Comparison of ENCODE assay signal across 12 cellular contexts in the genomic region with DNA sequence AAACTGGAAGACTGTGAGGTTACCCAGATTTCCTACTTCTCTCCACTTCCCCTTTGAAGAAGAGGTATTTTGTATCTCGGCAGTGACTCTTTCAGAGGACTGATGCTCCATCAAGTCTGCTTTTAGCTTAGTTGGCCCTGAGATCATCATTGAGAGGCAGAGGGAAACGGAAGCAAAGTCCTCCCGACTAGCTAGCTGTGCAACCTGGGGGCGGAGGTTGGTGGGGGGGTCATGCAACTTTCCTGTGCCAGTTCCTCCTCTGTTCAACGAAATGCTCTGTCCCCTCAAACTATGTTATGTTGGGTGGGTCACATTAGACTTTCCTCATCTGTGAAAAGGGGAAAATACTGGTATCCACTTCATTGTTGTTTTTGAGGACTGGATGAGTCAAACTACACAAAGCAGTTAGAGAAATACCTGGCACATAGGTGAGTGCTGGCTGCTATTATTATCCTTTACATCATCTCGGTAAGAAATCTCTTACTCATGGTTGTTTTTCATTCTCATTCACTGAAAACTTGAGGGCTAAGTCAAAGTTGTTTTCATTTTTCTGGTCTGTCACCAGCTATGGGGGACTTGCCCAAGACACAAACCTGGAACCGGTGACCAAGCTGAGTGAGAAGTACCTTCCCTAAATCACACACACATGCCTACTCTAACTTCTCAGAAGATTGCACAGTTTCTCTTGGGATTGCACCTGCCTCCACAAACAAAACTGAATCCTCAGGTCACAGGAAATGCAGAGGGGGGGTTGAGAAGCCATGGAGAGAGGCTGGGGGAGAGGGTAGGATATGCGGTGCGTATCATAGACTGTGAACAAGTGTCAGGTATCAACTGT.
DNase-seq lines count a peak whose midpoint lies in the region; ATAC-seq and TF ChIP-seq lines count a peak whose summit lies in the region.
"Had no signal": no experiment of that assay in that cellular context is flagged by ENCODE, and none has a peak within 500 bp of the region (broad histone marks: within the 10 kb centered on the region; RNA-seq: fewer than 3 reads in every experiment).

No MANE protein-coding gene starts in this region.

- ATAC-seq in heart right ventricle (no peak), Right ventricle myocardium inferior (no peak), HG02885 (IDR thresholded peaks at IDR 0.05; ENCODE audit: poor library complexity, unreplicated experiment) (peak; percentile 62), GM21737 (IDR thresholded peaks at IDR 0.05; ENCODE audit: unreplicated experiment) (no peak)

- H3K9me3 ChIP-seq in heart right ventricle (no peaks in the 10 kb centered on the region), breast epithelium (no peaks in the 10 kb centered on the region), tibial nerve (no peaks in the 10 kb centered on the region), WERI-Rb-1 (ENCODE audit: severe bottlenecking) (no peaks in the 10 kb centered on the region)

- no peaks in the 10 kb centered on the region for H3K9me3 Mint-ChIP-seq in CD14-positive monocyte
- H3K9me3 Mint-ChIP-seq: neural progenitor cell; stimulated activated naive CD8-positive, alpha-beta T cell treated with anti-CD3 and anti-CD28 coated beads, Interleukin-15, Interleukin-2, amounts not matched to agents 100 ng/mL and 50 ng/mL, for 24 hours had no signal

- no peak overlapping the region for H3K4me3 ChIP-seq in heart right ventricle
- H3K4me3 ChIP-seq in breast epithelium: no peak overlapping the region
- no peak overlapping the region for H3K4me3 ChIP-seq in tibial nerve
- no peak overlapping the region for H3K4me3 ChIP-seq in WERI-Rb-1 (ENCODE audit: low read depth, low read length)
- H3K4me3 ChIP-seq: neural progenitor cell had no signal

- WGBS in heart right ventricle, 2 donors: 75 to 76% methylated on average over 9 of the region's 9 CpGs
- WGBS in tibial nerve, 2 donors: 78 to 82% methylated on average over 9 of the region's 9 CpGs

- peaks cover 2 to 30% (median 24%) of the 10 kb centered on the region in 3 donors for H3K27me3 Mint-ChIP-seq in CD14-positive monocyte (ENCODE audit: low read depth in 3 of 3)

- H3K27me3 ChIP-seq in heart right ventricle (peaks cover 0 to 18% (median 0%) of the 10 kb centered on the region in 7 donors), breast epithelium (no peaks in the 10 kb centered on the region), tibial nerve (no peaks in the 10 kb centered on the region), WERI-Rb-1 (ENCODE audit: insufficient read depth, low read depth, severe bottlenecking) (no peaks in the 10 kb centered on the region)
- H3K27me3 ChIP-seq: neural progenitor cell had no signal

- peak overlapping the region in 1 of 2 donors; percentile 7 for H3K4me3 Mint-ChIP-seq in CD14-positive monocyte
- H3K4me3 Mint-ChIP-seq: neural progenitor cell; stimulated activated naive CD8-positive, alpha-beta T cell treated with anti-CD3 and anti-CD28 coated beads, Interleukin-15, Interleukin-2, amounts not matched to agents 100 ng/mL and 50 ng/mL, for 24 hours had no signal

- intact Hi-C loops in heart right ventricle (cut with DNase I): loop anchor here in 1 of 10 donors (10.0 kb wide), 1 partner anchor 427 kb away; no protein-coding TSS in a partner anchor
- intact Hi-C loops in Right ventricle myocardium inferior (cut with DNase I): no loop called here
- intact Hi-C loops in breast epithelium (cut with DNase I; ENCODE audit: low total_unique reads): no loop called here
- intact Hi-C loops in CD14-positive monocyte (cut with micrococcal nuclease): no loop called here

- H3K27ac ChIP-seq in heart right ventricle (peak overlapping the region; percentile 25 to 83 (median 70)), breast epithelium (peak overlapping the region; percentile 39 to 57), tibial nerve (peak overlapping the region; percentile 15 to 74 (median 43)), WERI-Rb-1 (no peak overlapping the region)
- H3K27ac ChIP-seq: neural progenitor cell had no signal

- no peaks in the 10 kb centered on the region for H3K36me3 ChIP-seq in heart right ventricle
- H3K36me3 ChIP-seq in breast epithelium: no peaks in the 10 kb centered on the region
- H3K36me3 ChIP-seq in tibial nerve: no peaks in the 10 kb centered on the region
- peaks cover 4% of the 10 kb centered on the region; the same call in 1 of the 2 replicates for H3K36me3 ChIP-seq in WERI-Rb-1
- H3K36me3 ChIP-seq: neural progenitor cell had no signal

- TF ChIP-seq CTCF in heart right ventricle (IDR thresholded peaks at IDR 0.05) (no peak), breast epithelium (IDR thresholded peaks at IDR 0.05) (no peak), tibial nerve (IDR thresholded peaks at IDR 0.05) (no peak), CD14-positive monocyte (IDR thresholded peaks at IDR 0.05) (no peak), WERI-Rb-1 (IDR thresholded peaks at IDR 0.05; ENCODE audit: low read depth, low read length) (no peak)

- no peaks in the 10 kb centered on the region for H3K36me3 Mint-ChIP-seq in CD14-positive monocyte
- H3K36me3 Mint-ChIP-seq: neural progenitor cell had no signal

- H3K4me1 ChIP-seq in heart right ventricle (peaks cover 0 to 41% (median 32%) of the 10 kb centered on the region in 9 donors), breast epithelium (no peaks in the 10 kb centered on the region), tibial nerve (peaks cover 0 to 41% (median 0%) of the 10 kb centered on the region in 4 donors)

- TF ChIP-seq EP300 in tibial nerve (IDR thresholded peaks at IDR 0.05): no peak

- no peak for DNase-seq in heart right ventricle
- no peak for DNase-seq in Right ventricle myocardium inferior (ENCODE audit: missing footprints)
- no peak for DNase-seq in breast epithelium (ENCODE audit: low spot score in 2 of 2)
- DNase-seq in tibial nerve (ENCODE audit: low spot score in 2 of 2): no peak
- no peak for DNase-seq in CD14-positive monocyte (ENCODE audit: low spot score)
- DNase-seq in WERI-Rb-1: no peak
- DNase-seq: NCI-H1694, T1000 had no signal

- H3K4me1 Mint-ChIP-seq in CD14-positive monocyte: peaks cover 10% of the 10 kb centered on the region

- TF ChIP-seq POLR2A in breast epithelium (IDR thresholded peaks at IDR 0.05) (no peak), tibial nerve (IDR thresholded peaks at IDR 0.05) (no peak)

- no peak overlapping the region for H3K27ac Mint-ChIP-seq in CD14-positive monocyte
- H3K27ac Mint-ChIP-seq: stimulated activated naive CD8-positive, alpha-beta T cell treated with anti-CD3 and anti-CD28 coated beads, Interleukin-15, Interleukin-2, amounts not matched to agents 100 ng/mL and 50 ng/mL, for 24 hours had no signal
